ENCODE assay signal across 13 cellular contexts in genomic region chr6:104956663-104957294, GRCh38. TPM values are rescaled to one million over a fixed set of nuclear protein-coding genes. Genes with fewer than 3 reads are reported as not detected.
DNase-seq lines count a peak whose midpoint lies in the region; ATAC-seq and TF ChIP-seq lines count a peak whose summit lies in the region.
"Had no signal": no experiment of that assay in that cellular context is flagged by ENCODE, and none has a peak within 500 bp of the region (broad histone marks: within the 10 kb centered on the region; RNA-seq: fewer than 3 reads in every experiment).

Gene LIN28B (plus strand): TSS chr6:104957107. CDS start chr6:104957251, 144 bp downstream.

- H3K4me3 ChIP-seq in NT2/D1 (ENCODE audit: insufficient read length, low read depth), result peak within 1 kb of the TSS; percentile 67
- peak within 1 kb of the TSS; percentile 4 for H3K4me3 ChIP-seq in coronary artery
- peak within 1 kb of the TSS; percentile 22 for H3K4me3 ChIP-seq in skeletal muscle cell (ENCODE audit: low read depth, low read length)

- no peak for TF ChIP-seq CTCF in coronary artery (IDR thresholded peaks at IDR 0.05)

- H3K4me1 Mint-ChIP-seq in activated T-cell treated with anti-CD3 and anti-CD28 coated beads, Interleukin-2, amount 50 U/mL, for 72 hours (ENCODE audit: low read depth), result peaks cover 29% of the 10 kb centered on the region

- peaks cover 82% of the 10 kb centered on the region for H3K27me3 Mint-ChIP-seq in activated T-cell treated with anti-CD3 and anti-CD28 coated beads, Interleukin-2, amount 50 U/mL, for 72 hours (ENCODE audit: low read depth)

- DNase-seq in activated T-cell treated with anti-CD3 and anti-CD28 coated beads, Interleukin-2, amount 50 U/mL, for 72 hours, result no peak
- DNase-seq in activated T-cell treated with anti-CD3 and anti-CD28 coated beads, Interleukin-2, amount 50 U/mL, for 1 hour, result no peak
- DNase-seq in NT2/D1 (ENCODE audit: low read depth, low spot score) (no peak), coronary artery (ENCODE audit: low spot score) (no peak), skeletal muscle cell (ENCODE audit: low read depth) (no peak), NCI-H524 (lab: John Stamatoyannopoulos, UW) (no peak), kidney glomerular epithelial cell (lab: John Stamatoyannopoulos, UW) (no peak), OCI-M2 (lab: John Stamatoyannopoulos, UW; ENCODE audit: unreplicated experiment) (no peak)
- DNase-seq: NCI-H524 treated with DMSO at 0.1 percent for 48 hours had no signal

- H3K36me3 ChIP-seq in NT2/D1 (ENCODE audit: insufficient read depth, insufficient read length, low read length), result peaks cover 2% of the 10 kb centered on the region

- H3K27ac Mint-ChIP-seq in activated T-cell treated with anti-CD3 and anti-CD28 coated beads, Interleukin-2, amount 50 U/mL, for 72 hours, result no peak within 1 kb of the TSS
- H3K27ac Mint-ChIP-seq: B cell had no signal

- no peaks in the 10 kb centered on the region for H3K9me3 ChIP-seq in NT2/D1 (ENCODE audit: insufficient read depth, low read length)

- no peaks in the 10 kb centered on the region for H3K4me1 ChIP-seq in NT2/D1 (ENCODE audit: insufficient read depth, insufficient read length)
- H3K4me1 ChIP-seq: parathyroid adenoma had no signal

- peaks cover 0 to 3% of the 10 kb centered on the region in 2 donors for H3K9me3 Mint-ChIP-seq in activated T-cell treated with anti-CD3 and anti-CD28 coated beads, Interleukin-2, amount 50 U/mL, for 72 hours

- peak within 1 kb of the TSS; percentile 66 to 75 for H3K4me3 Mint-ChIP-seq in activated T-cell treated with anti-CD3 and anti-CD28 coated beads, Interleukin-2, amount 50 U/mL, for 72 hours
- H3K4me3 Mint-ChIP-seq: B cell had no signal

- ATAC-seq in activated T-cell treated with anti-CD3 and anti-CD28 coated beads, Interleukin-2, amount 50 U/mL, for 72 hours (replicated peaks in 1 of 2), result no peak

- no peaks in the 10 kb centered on the region for H3K27me3 ChIP-seq in NT2/D1 (ENCODE audit: insufficient read depth, insufficient read length)

- H3K36me3 Mint-ChIP-seq in activated T-cell treated with anti-CD3 and anti-CD28 coated beads, Interleukin-2, amount 50 U/mL, for 72 hours (ENCODE audit: insufficient read depth in 2 of 2), result peaks cover 3 to 5% of the 10 kb centered on the region in 2 donors

- peak within 1 kb of the TSS; percentile 71 for H3K9ac ChIP-seq in NT2/D1 (ENCODE audit: insufficient read length, low read depth)
- H3K9ac ChIP-seq: parathyroid adenoma had no signal

- no peak within 1 kb of the TSS for H3K27ac ChIP-seq in coronary artery
- H3K27ac ChIP-seq: parathyroid adenoma had no signal

RNA-seq across cellular contexts. Expression of gene LIN28B, which starts in this region (rescaled TPM):
- not detected for total RNA-seq in activated T-cell treated with anti-CD3 and anti-CD28 coated beads, Interleukin-2, amount 50 U/mL, for 72 hours
- total RNA-seq: activated CD8-positive, alpha-beta memory T cell treated with anti-CD3 and anti-CD28 coated beads for 36 hours; B cell; HT-29 had no signal

Comparison
In these comparisons a context has a peak if more than half of its experiments do, and no peak if none do; other contexts are left out.
1. H3K4me3 ChIP-seq: peak in every context shown above with its lines; median percentile 67 in NT2/D1; 22 in skeletal muscle cell; 4 in coronary artery.